24 cellular contexts compared by ENCODE assay signal in genomic region chr10:78900715-78901430, GRCh38.
"Had no signal": no experiment of that assay in that cellular context is flagged by ENCODE, and none has a peak within 500 bp of the region (broad histone marks: within the 10 kb centered on the region; RNA-seq: fewer than 3 reads in every experiment).

No MANE protein-coding gene starts in this region.

- DNase-seq: activated CD4-positive, alpha-beta T cell treated with anti-CD3 and anti-CD28 coated beads, Interleukin-2, amount 10 ng/mL, durations not matched to agents 24 days and 14 days; activated CD4-positive, CD25-positive, alpha-beta regulatory T cell treated with anti-CD3 and anti-CD28 coated beads, Interleukin-2, amount 50 U/mL, for 72 hours; activated CD8-positive, alpha-beta T cell treated with anti-CD3 and anti-CD28 coated beads for 36 hours; activated naive CD4-positive, alpha-beta T cell; activated T-cell treated with anti-CD3 and anti-CD28 coated beads for 4 hours; activated T-cell treated with anti-CD3 and anti-CD28 coated beads, Interleukin-2, amount 50 U/mL, for 72 hours; anterior cingulate cortex; effector memory CD4-positive, alpha-beta T cell; glutamatergic neuron; lower lobe of right lung; mesendoderm; stimulated activated CD4-positive, alpha-beta T cell treated with anti-CD3 and anti-CD28 coated beads, Interleukin-1b, Interleukin-23, amount 100 ng/mL, for 48 hours; stimulated activated CD4-positive, alpha-beta T cell treated with anti-CD3 and anti-CD28 coated beads, Interleukin-4, amount 100 ng/mL, for 4 hours; stimulated activated CD8-positive, alpha-beta memory T cell treated with anti-CD3 and anti-CD28 coated beads, Interleukin-4, amount 100 ng/mL, for 48 hours; stimulated activated naive CD8-positive, alpha-beta T cell treated with anti-CD3 and anti-CD28 coated beads, Interleukin-15, amount 100 ng/mL, for 72 hours; T-helper 17 cell; T1000 had no signal

- H3K4me1 ChIP-seq: lower lobe of right lung had no signal

- H3K4me3 ChIP-seq: dorsolateral prefrontal cortex, gastrocnemius medialis, lower lobe of right lung, mucosa of descending colon, smooth muscle cell, tibial nerve had no signal

- H3K27me3 ChIP-seq: dorsolateral prefrontal cortex, gastrocnemius medialis, tibial nerve had no signal

- H3K4me2 ChIP-seq: smooth muscle cell had no signal

- ATAC-seq: activated CD8-positive, alpha-beta T cell treated with anti-CD3 and anti-CD28 coated beads for 36 hours; activated naive CD4-positive, alpha-beta T cell treated with anti-CD3 and anti-CD28 coated beads, Interleukin-2, amount 50 U/mL, for 72 hours; activated T-cell treated with anti-CD3 and anti-CD28 coated beads, Interleukin-2, amount 50 U/mL, for 72 hours; lower lobe of right lung; natural killer cell treated with Interleukin-12 subunit alpha and Interleukin-12 subunit beta and Interleukin-15 and Interleukin-18, amount 100 ng/mL, for 72 hours; T-helper 17 cell had no signal

- H3K9me3 ChIP-seq: gastrocnemius medialis, lower lobe of right lung, mucosa of descending colon, tibial nerve had no signal

- H3K36me3 ChIP-seq: gastrocnemius medialis, lower lobe of right lung, tibial nerve had no signal
